In the genomic region with DNA sequence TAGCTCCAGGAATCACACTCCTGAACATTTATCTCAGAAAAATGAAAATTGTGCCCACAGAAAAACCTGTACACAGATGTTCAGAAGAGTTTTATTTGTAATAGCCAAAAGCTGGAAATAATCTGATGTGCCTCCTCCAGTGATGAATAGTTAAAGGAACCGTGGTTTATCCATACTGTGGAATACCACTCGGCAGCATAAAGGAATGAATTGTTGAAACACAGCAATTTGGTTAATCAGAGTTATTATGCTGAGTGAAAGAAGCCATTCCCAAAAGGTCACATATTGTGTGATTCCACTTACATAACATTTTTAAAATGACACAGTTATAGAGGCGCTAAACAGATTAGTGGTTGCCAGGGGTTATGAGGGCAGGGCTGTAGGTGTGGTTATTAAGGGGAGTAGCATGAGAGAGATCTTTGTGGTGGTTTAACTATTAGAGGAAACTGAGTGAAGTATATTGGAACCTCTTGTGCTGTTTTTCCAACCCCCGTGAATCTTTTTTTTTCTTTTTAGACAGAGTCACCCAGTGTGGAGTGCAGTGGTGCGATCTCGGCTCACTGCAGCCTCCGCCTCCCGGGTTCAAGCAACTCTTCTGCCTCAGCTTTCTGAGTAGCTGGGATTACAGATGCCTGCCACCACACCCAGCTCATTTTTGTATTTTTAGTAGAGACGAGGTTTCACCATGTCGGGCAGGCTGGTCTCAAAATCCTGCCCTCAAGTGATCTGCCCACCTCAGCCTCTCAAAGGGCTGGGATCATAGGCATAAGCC, we compare ENCODE assay signal across 15 cellular contexts. TPM values are rescaled to one million over a fixed set of nuclear protein-coding genes. Genes with fewer than 3 reads are reported as not detected.
"Had no signal": no experiment of that assay in that cellular context is flagged by ENCODE, and none has a peak within 500 bp of the region (broad histone marks: within the 10 kb centered on the region; RNA-seq: fewer than 3 reads in every experiment).

No MANE protein-coding gene starts in this region.

- ATAC-seq: left colon; stimulated activated memory B cell treated with anti-CD40 and anti-IgM and Interleukin-4, amounts not matched to agents 10 μg/mL and 1 μg/mL and 100 μg/mL, for 72 hours had no signal

- H3K27ac Mint-ChIP-seq: stimulated activated memory B cell treated with anti-CD40 and anti-IgM and Interleukin-4, amounts not matched to agents 10 μg/mL and 1 μg/mL and 100 μg/mL, for 72 hours had no signal

- H3K4me1 ChIP-seq: pancreas, tibial artery, uterus had no signal

- H3K9me3 ChIP-seq: esophagus squamous epithelium, pancreas, tibial artery, uterus had no signal

- H3K27me3 Mint-ChIP-seq: stimulated activated memory B cell treated with anti-CD40 and anti-IgM and Interleukin-4, amounts not matched to agents 10 μg/mL and 1 μg/mL and 100 μg/mL, for 72 hours had no signal

- H3K27ac ChIP-seq: dorsolateral prefrontal cortex, esophagus squamous epithelium, pancreas, tibial artery, uterus had no signal

- H3K36me3 ChIP-seq: uterus had no signal

- H3K4me3 Mint-ChIP-seq: stimulated activated memory B cell treated with anti-CD40 and anti-IgM and Interleukin-4, amounts not matched to agents 10 μg/mL and 1 μg/mL and 100 μg/mL, for 72 hours had no signal

- H3K27me3 ChIP-seq: dorsolateral prefrontal cortex, esophagus squamous epithelium, pancreas, tibial artery, uterus had no signal

- DNase-seq: activated naive CD4-positive, alpha-beta T cell treated with anti-CD3 and anti-CD28 coated beads, Interleukin-2, amount 50 U/mL, for 16 hours; dorsolateral prefrontal cortex; esophagus squamous epithelium; left colon; midbrain; pancreas; stimulated activated CD4-positive, alpha-beta T cell treated with anti-CD3 and anti-CD28 coated beads, Interleukin-2, amount 100 ng/mL, for 48 hours; T-helper 9 cell; tibial artery; uterus had no signal

- H3K9me3 Mint-ChIP-seq: stimulated activated memory B cell treated with anti-CD40 and anti-IgM and Interleukin-4, amounts not matched to agents 10 μg/mL and 1 μg/mL and 100 μg/mL, for 72 hours had no signal

- H3K4me3 ChIP-seq: dorsolateral prefrontal cortex, esophagus squamous epithelium, pancreas, tibial artery, uterus had no signal

RNA-seq across cellular contexts. Expression of gene TMEM74B, which starts 40.2 kb away (rescaled TPM):
- total RNA-seq: fibroblast of villous mesenchyme, myocyte had no signal

RNA-seq across cellular contexts. Expression of gene C20orf202, which starts 58.7 kb away (rescaled TPM):
- total RNA-seq: activated CD8-positive, alpha-beta memory T cell treated with anti-CD3 and anti-CD28 coated beads for 36 hours; lung microvascular endothelial cell; myocyte had no signal
